ENCODE assay signal across 8 cellular contexts in the genomic region with DNA sequence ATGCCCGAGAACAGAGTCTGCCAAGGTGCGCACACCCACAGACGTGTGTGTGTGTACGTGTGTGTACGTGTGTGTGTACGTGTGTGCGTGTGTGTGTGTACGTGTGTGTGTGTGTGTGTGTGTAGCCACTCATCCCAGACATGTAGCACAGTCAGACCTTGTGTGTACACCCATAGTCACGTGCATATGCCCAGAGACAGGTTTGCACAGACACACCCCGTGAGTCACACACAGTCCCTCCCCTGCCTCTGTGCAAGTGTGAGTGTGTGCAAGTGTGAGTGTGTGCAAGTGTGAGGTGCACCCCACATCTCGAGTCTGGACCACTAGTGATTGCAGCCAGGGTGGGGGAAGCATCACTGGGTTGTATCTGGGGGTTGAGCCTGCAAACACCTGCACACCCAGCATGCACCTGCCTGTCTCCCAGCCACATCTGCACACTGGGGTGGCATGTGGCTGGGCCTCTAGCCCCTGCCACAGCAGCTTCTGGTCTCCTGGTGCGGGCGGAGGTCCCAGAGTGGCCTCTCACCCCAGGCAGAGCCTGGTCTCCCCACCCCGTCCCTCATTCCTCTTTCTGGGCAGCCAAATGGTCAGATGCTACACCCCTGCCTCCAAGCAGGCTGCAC. TPM values are rescaled to one million over a fixed set of nuclear protein-coding genes. Genes with fewer than 3 reads are reported as not detected.
DNase-seq lines count a peak whose midpoint lies in the region; TF ChIP-seq lines count a peak whose summit lies in the region.

No MANE protein-coding gene starts in this region.

- no peak overlapping the region for H4K91ac ChIP-seq in neuronal stem cell (ENCODE audit: low read depth, low read length, poor library complexity)

- no peaks in the 10 kb centered on the region; the same call in 1 of the 2 replicates for H3K9me3 ChIP-seq in AG04450 (ENCODE audit: control insufficient read depth, insufficient read depth, low read length)
- H3K9me3 ChIP-seq in duodenal mucosa (ENCODE audit: control insufficient read depth in 1 of 2, low read length in 2 of 2), result no peaks in the 10 kb centered on the region
- H3K9me3 ChIP-seq in neuronal stem cell (replicated peaks in 1 of 2; ENCODE audit: control insufficient read depth in 2 of 2, insufficient read depth in 1 of 2, low read depth in 1 of 2, low read length in 2 of 2), result no peaks in the 10 kb centered on the region

- H3K27me3 ChIP-seq in AG04450 (ENCODE audit: control insufficient read depth, insufficient read depth, low read length) (no peaks in the 10 kb centered on the region), duodenal mucosa (ENCODE audit: control insufficient read depth in 1 of 2, insufficient read depth in 2 of 2, low read length in 2 of 2) (no peaks in the 10 kb centered on the region), neuronal stem cell (ENCODE audit: control insufficient read depth in 3 of 3, insufficient read depth in 3 of 3, low read depth in 1 of 3, low read length in 3 of 3) (peaks cover 0 to 2% (median 0%) of the 10 kb centered on the region in 3 experiments)

- POLR2A ChIA-PET in AG04450 (lab: Yijun Ruan, JAX), result interaction anchor here (0.6 to 2.2 kb wide), 6 partner anchors 11 to 32 kb away, joined by 3 to 11 read pairs (median 4); a partner anchor contains a TSS

- no peak overlapping the region for H4K8ac ChIP-seq in neuronal stem cell (ENCODE audit: low read depth, low read length)

- peak overlapping the region; percentile 32 for H3K4me2 ChIP-seq in neuronal stem cell (ENCODE audit: insufficient read depth, low read length, poor library complexity, severe bottlenecking)

- in situ Hi-C loops in ACHN (cut with HindIII; ENCODE audit: low pct_ligation_motif_present, low pct_unique_long_range_greater_than_20kb, low sequenced_read_pairs), result no loop called here

- H2AK5ac ChIP-seq in neuronal stem cell (ENCODE audit: low read depth, low read length), result peak overlapping the region; percentile 76

- no peak overlapping the region for H2BK15ac ChIP-seq in neuronal stem cell (ENCODE audit: low read length)

- no peak overlapping the region for H3K4ac ChIP-seq in neuronal stem cell (ENCODE audit: low read length)

- peak overlapping the region; percentile 75 for H3K14ac ChIP-seq in neuronal stem cell (ENCODE audit: low read length)

- no peak for TF ChIP-seq CTCF in AG04450 (IDR thresholded peaks at IDR 0.05; ENCODE audit: low read depth, low read length)

- peak overlapping the region; percentile 72 for H2BK5ac ChIP-seq in neuronal stem cell (ENCODE audit: low read length)

- no peaks in the 10 kb centered on the region for H3K36me3 ChIP-seq in duodenal mucosa (ENCODE audit: control insufficient read depth in 1 of 2, insufficient read depth in 2 of 2, low read length in 2 of 2)
- peaks cover 3 to 5% of the 10 kb centered on the region in 2 donors for H3K36me3 ChIP-seq in neuronal stem cell (replicated peaks in 1 of 2; ENCODE audit: control insufficient read depth in 2 of 2, insufficient read depth in 2 of 2, low read length in 2 of 2)

- CTCF ChIA-PET in AG04450 (lab: Charles Lee), result interaction anchor here (1.2 kb wide), 1 partner anchor 13 kb away, joined by 3 read pairs; no protein-coding TSS in a partner anchor

- H3K23ac ChIP-seq in neuronal stem cell (ENCODE audit: low read depth, low read length, poor library complexity), result peak overlapping the region; percentile 81

- H2AFZ ChIP-seq in neuronal stem cell (ENCODE audit: low read length), result no peak overlapping the region

- H2BK120ac ChIP-seq in neuronal stem cell (ENCODE audit: low read depth, low read length), result no peak overlapping the region

- peak overlapping the region; percentile 80 for H3K18ac ChIP-seq in neuronal stem cell (ENCODE audit: low read length)

- H3K27ac ChIP-seq in AG04450 (ENCODE audit: low read depth, low read length) (peak overlapping the region; percentile 65), duodenal mucosa (ENCODE audit: low read depth, low read length) (peak overlapping the region; percentile 25), neuronal stem cell (replicated peaks; ENCODE audit: low read length) (no peak overlapping the region)

- H3K4me3 ChIP-seq in AG04450 (ENCODE audit: low read depth, low read length), result 0 out of 2 replicates have a peak overlapping the region, but pooled peaks have one; percentile 17
- H3K4me3 ChIP-seq in duodenal mucosa (ENCODE audit: low read depth in 1 of 2, low read length in 2 of 2), result peak overlapping the region in 1 of 2 donors; percentile 28
- peak overlapping the region in 1 of 2 donors; percentile 61 for H3K4me3 ChIP-seq in neuronal stem cell (ENCODE audit: low read length in 2 of 2)

- H3K9ac ChIP-seq in duodenal mucosa (ENCODE audit: low read depth in 1 of 2, low read length in 2 of 2), result no peak overlapping the region
- peak overlapping the region; percentile 82 for H3K9ac ChIP-seq in neuronal stem cell (ENCODE audit: low read depth, low read length, poor library complexity)

- no peak for DNase-seq in AG04450 (ENCODE audit: low read depth, low spot score)
- DNase-seq in NCI-H345 (lab: John Stamatoyannopoulos, UW), result peak; percentile 68
- no peak for DNase-seq in neuronal stem cell (ENCODE audit: low spot score)
- no peak for DNase-seq in NCI-H2227 (lab: John Stamatoyannopoulos, UW; ENCODE audit: unreplicated experiment)
- DNase-seq in Kasumi-1 (lab: John Stamatoyannopoulos, UW), result no peak
- DNase-seq in ACHN, result no peak
- DNase-seq in LoVo (ENCODE audit: low spot score), result no peak

- peaks cover 30% of the 10 kb centered on the region for H3K79me1 ChIP-seq in neuronal stem cell (ENCODE audit: low read depth, low read length)

- WGBS in neuronal stem cell (ENCODE audit: extremely low coverage in 2 of 2, insufficient read length in 2 of 2, insufficient replicate concordance in 1 of 2), 2 donors, result no CpG with 5 or more reads among the region's 14 CpGs

- peaks cover 25 to 35% of the 10 kb centered on the region in 2 donors for H3K4me1 ChIP-seq in duodenal mucosa (ENCODE audit: control insufficient read depth in 1 of 2, insufficient read depth in 2 of 2, low read length in 2 of 2)
- H3K4me1 ChIP-seq in neuronal stem cell (ENCODE audit: control insufficient read depth in 2 of 2, insufficient read depth in 1 of 2, low read depth in 1 of 2, low read length in 2 of 2), result peaks cover 26 to 27% of the 10 kb centered on the region in 2 donors

- H2BK12ac ChIP-seq in neuronal stem cell (ENCODE audit: low read length), result no peak overlapping the region

RNA-seq across cellular contexts. Expression of a gene that starts 23.6 kb away (rescaled TPM):
- 1.3 and 2.5 TPM in 2 replicates for polyA plus RNA-seq in AG04450 (2011; rRNA removed)
- polyA minus RNA-seq in AG04450 (2011; rRNA and poly(A)+ RNA removed), result 3.3 and 6.3 TPM in 2 replicates
- polyA plus RNA-seq in neuronal stem cell (2013, experiment 1 of 2), result 15.9 TPM
- 17.5 TPM for polyA plus RNA-seq in neuronal stem cell (2013, experiment 2 of 2)
